Comparison of ENCODE assay signal across 1 cellular context in genomic region chr15:69417581-69417980, GRCh38.
TF ChIP-seq lines count a peak whose summit lies in the region.

No MANE protein-coding gene starts in this region.

TF ChIP-seq in K562, 482 proteins besides CTCF, POLR2A, EP300 and RAD21:
- no peak for TF ChIP-seq POLR2H (tag; IDR thresholded peaks at IDR 0.05; ENCODE audit: low read depth)
- TF ChIP-seq ZNF232 (CRISPR knock-in tag; IDR thresholded peaks at IDR 0.05) = no peak
- TF ChIP-seq CBX8 (IDR thresholded peaks at IDR 0.05; ENCODE audit: borderline replicate concordance, extremely low read depth, low read depth, low read length, poor library complexity, severe bottlenecking) = no peak
- TF ChIP-seq HDAC8 (tag; IDR thresholded peaks at IDR 0.05) = no peak
- TF ChIP-seq ZNF561 (CRISPR knock-in tag; conservative IDR thresholded peaks at IDR 0.05) = no peak
- TF ChIP-seq ZNF12 (CRISPR knock-in tag; IDR thresholded peaks at IDR 0.05) = no peak
- no peak for TF ChIP-seq ZNF507 (tag; conservative IDR thresholded peaks at IDR 0.05)
- no peak for TF ChIP-seq TFE3 (CRISPR knock-in tag; IDR thresholded peaks at IDR 0.05)
- TF ChIP-seq ZNF316 (IDR thresholded peaks at IDR 0.05) = no peak
- no peak for TF ChIP-seq CBFB (CRISPR knock-in tag; IDR thresholded peaks at IDR 0.05)
- no peak for TF ChIP-seq ZNF408 (CRISPR knock-in tag; IDR thresholded peaks at IDR 0.05; ENCODE audit: low read depth)
- TF ChIP-seq GTF3C2 (IDR thresholded peaks at IDR 0.05; ENCODE audit: borderline replicate concordance, extremely low read depth, insufficient read length) = no peak
